8 cellular contexts compared by ENCODE assay signal in genomic region chr12:121110211-121110940, GRCh38. TPM values are rescaled to one million over a fixed set of nuclear protein-coding genes. Genes with fewer than 3 reads are reported as not detected.
DNase-seq lines count a peak whose midpoint lies in the region; ATAC-seq, FAIRE-seq and TF ChIP-seq lines count a peak whose summit lies in the region.

No MANE protein-coding gene starts in this region.

- H3K4me3 ChIP-seq in WERI-Rb-1 (ENCODE audit: low read depth, low read length) (no peak overlapping the region), bronchial epithelial cell (ENCODE audit: low read depth, low read length) (no peak overlapping the region)

- no peak for ATAC-seq in HG03039 (IDR thresholded peaks at IDR 0.05; ENCODE audit: unreplicated experiment)

- TF ChIP-seq CTCF in WERI-Rb-1 (IDR thresholded peaks at IDR 0.05; ENCODE audit: low read depth, low read length) (peak; percentile 84), bronchial epithelial cell (IDR thresholded peaks at IDR 0.05; ENCODE audit: insufficient read depth, low read length, severe bottlenecking) (peak; percentile 80)

- H3K27ac ChIP-seq in WERI-Rb-1: no peak overlapping the region

- H3K27me3 ChIP-seq in WERI-Rb-1 (ENCODE audit: insufficient read depth, low read depth, severe bottlenecking): peaks cover 11% of the 10 kb centered on the region
- peaks cover 1% of the 10 kb centered on the region for H3K27me3 ChIP-seq in bronchial epithelial cell (ENCODE audit: control insufficient read depth, insufficient read depth, low read length)

- H3K9me3 ChIP-seq in WERI-Rb-1 (ENCODE audit: severe bottlenecking): no peaks in the 10 kb centered on the region

- peak; percentile 63 for DNase-seq in EL
- peak; percentile 44 for DNase-seq in HCEC 1CT
- DNase-seq in NCI-H187 treated with DMSO at 0.1 percent for 48 hours (lab: John Stamatoyannopoulos, UW): peak; percentile 35
- DNase-seq in WERI-Rb-1: peak; percentile 57
- DNase-seq in bronchial epithelial cell (ENCODE audit: low read depth): peak; percentile 53
- DNase-seq in kidney glomerular epithelial cell (lab: John Stamatoyannopoulos, UW): peak; percentile 58
- DNase-seq in stimulated activated CD4-positive, alpha-beta T cell treated with anti-CD3 and anti-CD28 coated beads, Interleukin-4, amount 100 ng/mL, for 1 hour: peak; percentile 60

- H3K36me3 ChIP-seq in WERI-Rb-1 (no peaks in the 10 kb centered on the region), bronchial epithelial cell (ENCODE audit: control insufficient read depth, insufficient read depth, low read length) (no peaks in the 10 kb centered on the region)

- peak; percentile 82 for FAIRE-seq in bronchial epithelial cell (lab: Jason Lieb, UNC)

RNA-seq across cellular contexts. Expression of gene P2RX7, which starts 22.3 kb away (rescaled TPM):
- under 0.01 and 0.77 TPM in 2 replicates for total RNA-seq in bronchial epithelial cell
